Comparison of ENCODE assay signal across 20 cellular contexts in genomic region chr17:59193463-59193862, GRCh38. TPM values are rescaled to one million over a fixed set of nuclear protein-coding genes. Genes with fewer than 3 reads are reported as not detected.
DNase-seq lines count a peak whose midpoint lies in the region; FAIRE-seq and TF ChIP-seq lines count a peak whose summit lies in the region.
"Had no signal": no experiment of that assay in that cellular context is flagged by ENCODE, and none has a peak within 500 bp of the region (broad histone marks: within the 10 kb centered on the region; RNA-seq: fewer than 3 reads in every experiment).

No MANE protein-coding gene starts in this region.

- H3K36me3 Mint-ChIP-seq in progenitor cell of endocrine pancreas (ENCODE audit: insufficient read depth): peaks cover 4% of the 10 kb centered on the region
- no peaks in the 10 kb centered on the region for H3K36me3 Mint-ChIP-seq in chondrocyte (ENCODE audit: low read depth)

- CTCF ChIA-PET in HEK293 (lab: Yijun Ruan, JAX): interaction anchor here (1.5 kb wide), 1 partner anchor 9 kb away, joined by 3 read pairs; no protein-coding TSS in a partner anchor

- H3K9me3 ChIP-seq in HEK293 (ENCODE audit: control insufficient read depth, insufficient read depth, low read depth, low read length): no peaks in the 10 kb centered on the region
- H3K9me3 ChIP-seq: HAP-1 had no signal

- TF ChIP-seq CTCF in HEK293 (tag by site-specific recombination; IDR thresholded peaks at IDR 0.05): no peak
- no peak for TF ChIP-seq CTCF in progenitor cell of endocrine pancreas (IDR thresholded peaks at IDR 0.05; ENCODE audit: unreplicated experiment)
- no peak for TF ChIP-seq CTCF in chondrocyte (IDR thresholded peaks at IDR 0.05)
- TF ChIP-seq CTCF in D721Med (IDR thresholded peaks at IDR 0.05; ENCODE audit: insufficient read depth, missing control alignments): no peak

- peak overlapping the region; percentile 37 for H3K27ac Mint-ChIP-seq in progenitor cell of endocrine pancreas
- H3K27ac Mint-ChIP-seq in chondrocyte (ENCODE audit: unreplicated experiment): no peak overlapping the region
- H3K27ac Mint-ChIP-seq: B cell; CD4-positive, alpha-beta T cell; HFFc6 had no signal

- DNase-seq in RCC 7860 (ENCODE audit: low spot score) (peak; percentile 8), progenitor cell of endocrine pancreas (ENCODE audit: low spot score, unreplicated experiment) (no peak), chondrocyte (ENCODE audit: low spot score) (no peak), hypothalamus (lab: John Stamatoyannopoulos, UW) (no peak), D721Med (ENCODE audit: insufficient read length, low spot score) (no peak)
- DNase-seq: C1 segment of cervical spinal cord; CD4-positive, alpha-beta T cell; DMS153; DMS79 treated with DMSO at 0.1 percent for 48 hours; EL; GOT3; HFFc6 had no signal

- H3K4me3 Mint-ChIP-seq in progenitor cell of endocrine pancreas (ENCODE audit: low read depth): no peak overlapping the region
- no peak overlapping the region for H3K4me3 Mint-ChIP-seq in chondrocyte (ENCODE audit: unreplicated experiment)
- H3K4me3 Mint-ChIP-seq: B cell; CD4-positive, alpha-beta T cell; HFFc6 had no signal

- H3K4me3 ChIP-seq in HEK293 (ENCODE audit: low read depth, low read length): no peak overlapping the region
- H3K4me3 ChIP-seq: HAP-1 had no signal

- H3K36me3 ChIP-seq in HEK293 (ENCODE audit: control insufficient read depth in 2 of 2, insufficient read depth in 1 of 2, low read length in 2 of 2): peaks cover 82 to 88% of the 10 kb centered on the region in 2 experiments

- H3K27ac ChIP-seq in HEK293 (ENCODE audit: extremely low read depth, low read depth, low read length) (no peak overlapping the region), layer of hippocampus (ENCODE audit: low read depth, low read length) (peak overlapping the region; percentile 6)
- H3K27ac ChIP-seq: HL-60 had no signal

- H3K27me3 Mint-ChIP-seq in progenitor cell of endocrine pancreas (no peaks in the 10 kb centered on the region), chondrocyte (ENCODE audit: low read depth) (no peaks in the 10 kb centered on the region)
- H3K27me3 Mint-ChIP-seq: B cell; CD4-positive, alpha-beta T cell had no signal

- POLR2A ChIA-PET in HEK293 (lab: Yijun Ruan, JAX): no interaction called here

- H3K9me3 Mint-ChIP-seq in progenitor cell of endocrine pancreas (ENCODE audit: low read depth) (no peaks in the 10 kb centered on the region), chondrocyte (ENCODE audit: low read depth) (no peaks in the 10 kb centered on the region)
- H3K9me3 Mint-ChIP-seq: CD4-positive, alpha-beta T cell; HFFc6 had no signal

- no peaks in the 10 kb centered on the region for H3K4me1 Mint-ChIP-seq in progenitor cell of endocrine pancreas (ENCODE audit: low read depth)
- no peaks in the 10 kb centered on the region for H3K4me1 Mint-ChIP-seq in chondrocyte (ENCODE audit: low read depth)

- no peaks in the 10 kb centered on the region for H3K4me1 ChIP-seq in HEK293 (ENCODE audit: control insufficient read depth, insufficient read depth, low read length)
- H3K4me1 ChIP-seq: HAP-1 had no signal

- FAIRE-seq in RCC 7860 (lab: Jason Lieb, UNC) (no peak), D721Med (lab: Jason Lieb, UNC) (no peak)
- FAIRE-seq: A204.1, G401.6, GM12891 had no signal

- H3K27me3 ChIP-seq in layer of hippocampus (ENCODE audit: control insufficient read depth, insufficient read depth, low read length): no peaks in the 10 kb centered on the region

TF ChIP-seq in HEK293, 187 proteins besides CTCF, POLR2A, EP300 and RAD21:
- no peak for TF ChIP-seq ZNF621 (tag by site-specific recombination; IDR thresholded peaks at IDR 0.05)
- peak; percentile 75 for TF ChIP-seq EGR2 (tag by site-specific recombination; IDR thresholded peaks at IDR 0.05; ENCODE audit: low read depth)
- TF ChIP-seq ZNF423 (tag by site-specific recombination; IDR thresholded peaks at IDR 0.05): no peak
- TF ChIP-seq ZFHX2 (tag by site-specific recombination; conservative IDR thresholded peaks at IDR 0.05): peak; percentile 55
- no peak for TF ChIP-seq GFI1B (tag by site-specific recombination; IDR thresholded peaks at IDR 0.05)
- TF ChIP-seq MZF1 (tag by site-specific recombination; IDR thresholded peaks at IDR 0.05; ENCODE audit: borderline replicate concordance): no peak
- TF ChIP-seq SP7 (tag by site-specific recombination; IDR thresholded peaks at IDR 0.05): no peak
- TF ChIP-seq ZNF670 (tag by site-specific recombination; IDR thresholded peaks at IDR 0.05; ENCODE audit: low read depth): no peak

RNA-seq across cellular contexts. Expression of gene SMG8, which starts 16.4 kb away (rescaled TPM):
- total RNA-seq in progenitor cell of endocrine pancreas (16.8 and 17.6 TPM in 2 replicates), chondrocyte (17.5 to 18.0 TPM (median 17.7 TPM) in 3 replicates)

RNA-seq across cellular contexts. Expression of gene GDPD1, which starts 26.8 kb away (rescaled TPM):
- 19.5 TPM in 2 replicates for total RNA-seq in progenitor cell of endocrine pancreas
- total RNA-seq in chondrocyte: 1.5 to 3.6 TPM (median 1.9 TPM) in 3 replicates

RNA-seq across cellular contexts. Expression of gene PRR11, which starts 37.9 kb away (rescaled TPM):
- 21.2 and 24.9 TPM in 2 replicates for total RNA-seq in progenitor cell of endocrine pancreas
- total RNA-seq in chondrocyte: 7.6 to 12.9 TPM (median 12.0 TPM) in 3 replicates

RNA-seq across cellular contexts. Expression of gene SKA2, which starts 38.5 kb away (rescaled TPM):
- total RNA-seq in progenitor cell of endocrine pancreas: 54.4 and 61.6 TPM in 2 replicates
- total RNA-seq in chondrocyte: 32.2 to 51.5 TPM (median 46.2 TPM) in 3 replicates
